In genomic region chr4:1055721-1056590, GRCh38 we compare ENCODE assay signal across 9 cellular contexts. TPM values are rescaled to one million over a fixed set of nuclear protein-coding genes. Genes with fewer than 3 reads are reported as not detected.
DNase-seq lines count a peak whose midpoint lies in the region; ATAC-seq and TF ChIP-seq lines count a peak whose summit lies in the region.
"Had no signal": no experiment of that assay in that cellular context is flagged by ENCODE, and none has a peak within 500 bp of the region (broad histone marks: within the 10 kb centered on the region; RNA-seq: fewer than 3 reads in every experiment).

No MANE protein-coding gene starts in this region.

- H3K4me3 ChIP-seq in naive thymus-derived CD4-positive, alpha-beta T cell (ENCODE audit: low read length), result peak overlapping the region; percentile 74
- H3K4me3 ChIP-seq in thymus (ENCODE audit: low read length), result peak overlapping the region; percentile 50
- no peak overlapping the region for H3K4me3 ChIP-seq in PC-3 (ENCODE audit: low read length)
- H3K4me3 ChIP-seq: SJCRH30 had no signal

- no peaks in the 10 kb centered on the region for H3F3A ChIP-seq in PC-3 (ENCODE audit: low read length, unreplicated experiment)

- no TSS peak for BruUV-seq in PC-3 (replicated peaks; lab: Mats Ljungman, UMichigan)

- H3K27ac ChIP-seq in naive thymus-derived CD4-positive, alpha-beta T cell (ENCODE audit: low read depth, low read length), result peak overlapping the region; percentile 67
- H3K27ac ChIP-seq in thymus (ENCODE audit: low read depth) (peak overlapping the region; percentile 91), PC-3 (ENCODE audit: low read length) (no peak overlapping the region)
- H3K27ac ChIP-seq: SJCRH30 had no signal

- POLR2A ChIA-PET in naive thymus-derived CD4-positive, alpha-beta T cell (lab: Charles Lee), result interaction anchor here (0.5 to 1.5 kb wide), 8 partner anchors 46 to 1479 kb away, joined by 3 to 11 read pairs (median 4); partner anchors contain the start of gene FGFRL1
- POLR2A ChIA-PET in PC-3 (lab: Charles Lee; ENCODE audit: unreplicated experiment), result no interaction called here

- H3K9me2 ChIP-seq in PC-3 (replicated peaks; ENCODE audit: low read length), result no peaks in the 10 kb centered on the region

- peak; percentile 31 to 59 for DNase-seq in NCI-H526 (lab: John Stamatoyannopoulos, UW)
- DNase-seq in NCI-H526 treated with DMSO at 0.1 percent for 48 hours (lab: John Stamatoyannopoulos, UW), result no peak
- peak; percentile 67 for DNase-seq in T-helper 22 cell (ENCODE audit: low read depth)
- DNase-seq in amniotic epithelial cell (ENCODE audit: low read depth), result peak; percentile 44
- DNase-seq in naive thymus-derived CD4-positive, alpha-beta T cell, result peak; percentile 65 to 93 (median 91)
- no peak for DNase-seq in PC-3
- DNase-seq in KG1 (lab: John Stamatoyannopoulos, UW), result no peak

- H3K79me2 ChIP-seq in PC-3 (ENCODE audit: low read length), result no peaks in the 10 kb centered on the region

- no peaks in the 10 kb centered on the region for H3K36me3 ChIP-seq in naive thymus-derived CD4-positive, alpha-beta T cell (ENCODE audit: control insufficient read depth in 2 of 3, insufficient read depth in 3 of 3, low read length in 3 of 3)
- H3K36me3 ChIP-seq in thymus (ENCODE audit: control insufficient read depth, insufficient read depth) (no peaks in the 10 kb centered on the region), PC-3 (ENCODE audit: low read depth, low read length) (no peaks in the 10 kb centered on the region)
- H3K36me3 ChIP-seq: SJCRH30 had no signal

- peaks cover 0 to 9% (median 0%) of the 10 kb centered on the region in 11 donors for H3K9me3 Mint-ChIP-seq in naive thymus-derived CD4-positive, alpha-beta T cell

- H3K4me1 ChIP-seq in naive thymus-derived CD4-positive, alpha-beta T cell (ENCODE audit: control insufficient read depth in 2 of 2, insufficient read depth in 2 of 2, low read length in 2 of 2), result peaks cover 13 to 14% of the 10 kb centered on the region in 2 donors
- H3K4me1 ChIP-seq in thymus (ENCODE audit: control insufficient read depth, insufficient read depth, low read length) (peaks cover 4% of the 10 kb centered on the region), PC-3 (ENCODE audit: insufficient read depth, low read length) (peaks cover 22% of the 10 kb centered on the region)

- peak overlapping the region; percentile 74 to 89 (median 85) for H3K4me3 Mint-ChIP-seq in naive thymus-derived CD4-positive, alpha-beta T cell

- no peak overlapping the region for H2AFZ ChIP-seq in PC-3 (ENCODE audit: low read length)

- WGBS in thymus, result 19% methylated on average over 34 of the region's 34 CpGs

- H3K9ac ChIP-seq in PC-3 (ENCODE audit: low read length), result no peak overlapping the region

- peak overlapping the region; percentile 87 to 98 (median 95) for H3K27ac Mint-ChIP-seq in naive thymus-derived CD4-positive, alpha-beta T cell

- TF ChIP-seq CTCF in PC-3 (conservative IDR thresholded peaks at IDR 0.05; ENCODE audit: low read depth, low read length), result no peak

- peak; percentile 96 for ATAC-seq in naive thymus-derived CD4-positive, alpha-beta T cell
- no peak for ATAC-seq in PC-3

- H3K4me2 ChIP-seq in PC-3 (ENCODE audit: low read length), result no peak overlapping the region

- CTCF ChIA-PET in naive thymus-derived CD4-positive, alpha-beta T cell (lab: Charles Lee), result interaction anchor here (0.6 kb wide), 1 partner anchor 18 kb away, joined by 4 read pairs; no protein-coding TSS in a partner anchor
- CTCF ChIA-PET in PC-3 (lab: Charles Lee), result no interaction called here

- no peaks in the 10 kb centered on the region for H3K9me3 ChIP-seq in naive thymus-derived CD4-positive, alpha-beta T cell (ENCODE audit: control insufficient read depth in 2 of 3, low read length in 3 of 3)
- H3K9me3 ChIP-seq in thymus (ENCODE audit: control insufficient read depth), result no peaks in the 10 kb centered on the region
- no peaks in the 10 kb centered on the region for H3K9me3 ChIP-seq in PC-3 (ENCODE audit: low read length)
- H3K9me3 ChIP-seq: SJCRH30 had no signal

- peaks cover 0 to 8% (median 4%) of the 10 kb centered on the region in 5 donors for H3K36me3 Mint-ChIP-seq in naive thymus-derived CD4-positive, alpha-beta T cell

- H4K20me1 ChIP-seq in PC-3 (ENCODE audit: low read length), result no peaks in the 10 kb centered on the region

- intact Hi-C loops in naive thymus-derived CD4-positive, alpha-beta T cell (cut with micrococcal nuclease), result loop anchor here (1.0 to 5.0 kb wide), 10 partner anchors 17 to 394 kb away; partner anchors contain the start of genes DGKQ (in 1 of the 2), FGFRL1 (in 1 of the 2), GAK (in 1 of the 2) and MAEA (in 1 of the 2)
- intact Hi-C loops in PC-3 (cut with micrococcal nuclease), result no loop called here

- H3K27me3 Mint-ChIP-seq in naive thymus-derived CD4-positive, alpha-beta T cell, result peaks cover 0 to 17% (median 0%) of the 10 kb centered on the region in 5 donors

- H3K27me3 ChIP-seq in naive thymus-derived CD4-positive, alpha-beta T cell (ENCODE audit: control insufficient read depth in 2 of 2, insufficient read depth in 2 of 2, low read length in 2 of 2), result no peaks in the 10 kb centered on the region
- H3K27me3 ChIP-seq in thymus (ENCODE audit: control insufficient read depth, insufficient read depth) (peaks cover 2% of the 10 kb centered on the region), PC-3 (ENCODE audit: low read length) (peaks cover 31% of the 10 kb centered on the region)

- H3K4me1 Mint-ChIP-seq in naive thymus-derived CD4-positive, alpha-beta T cell, result peaks cover 8 to 17% (median 10%) of the 10 kb centered on the region in 7 donors

RNA-seq across cellular contexts. Expression of gene FGFRL1, which starts 44.5 kb away (rescaled TPM):
- 10 to 100 TPM; 10.6 to 28.1 (median 22.0) TPM for total RNA-seq in naive thymus-derived CD4-positive, alpha-beta T cell
- polyA plus RNA-seq in naive thymus-derived CD4-positive, alpha-beta T cell, result 1 to 10 TPM in 1 of 2 donors, under 1 TPM in 1; 0.45 to 1.7 TPM
- 6.2 TPM for polyA plus RNA-seq in thymus
- 31.2 and 42.6 TPM in 2 replicates for total RNA-seq in PC-3 (2014; rRNA removed)

RNA-seq across cellular contexts. Expression of gene RNF212, which starts 57.4 kb away (rescaled TPM):
- 1 to 10 TPM; 1.8 to 4.1 (median 2.4) TPM for total RNA-seq in naive thymus-derived CD4-positive, alpha-beta T cell
- 1 to 10 TPM; 5.8 to 6.7 TPM for polyA plus RNA-seq in naive thymus-derived CD4-positive, alpha-beta T cell
- 11.2 TPM for polyA plus RNA-seq in thymus
- not detected in 2 replicates for total RNA-seq in PC-3 (2014; rRNA removed)
- total RNA-seq: SJCRH30 had no signal

Comparison
In these comparisons a context has a peak if more than half of its experiments do, and no peak if none do; other contexts are left out.
1. DNase-seq: peak in NCI-H526 (2 of 2), T-helper 22 cell (single experiment), amniotic epithelial cell (single experiment) and naive thymus-derived CD4-positive, alpha-beta T cell (9 of 9); none in NCI-H526 treated with DMSO at 0.1 percent for 48 hours (single experiment), PC-3 (single experiment) and KG1 (single experiment).